In the genomic region with DNA sequence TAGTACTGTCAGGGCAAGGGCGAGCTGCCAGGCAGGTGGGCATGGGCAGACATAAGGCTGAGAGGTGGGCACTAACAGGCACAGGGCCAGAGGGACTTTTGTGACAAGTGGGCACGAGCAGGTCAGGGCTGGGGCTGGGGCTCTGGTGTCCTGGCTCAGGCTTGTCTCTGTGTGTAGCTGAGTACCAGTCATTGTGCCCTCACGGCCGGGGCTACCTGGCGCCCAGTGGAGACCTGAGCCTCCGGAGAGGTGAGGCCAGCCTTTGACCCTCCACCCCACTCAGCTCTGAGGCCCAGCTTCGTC, we compare ENCODE assay signal across 11 cellular contexts.
"Had no signal": no experiment of that assay in that cellular context is flagged by ENCODE, and none has a peak within 500 bp of the region (broad histone marks: within the 10 kb centered on the region; RNA-seq: fewer than 3 reads in every experiment).

No MANE protein-coding gene starts in this region.

- H3K27ac Mint-ChIP-seq: activated naive CD8-positive, alpha-beta T cell had no signal

- H3K9me3 Mint-ChIP-seq: activated T-helper 17 cell treated with anti-CD3 and anti-CD28 coated beads, Interleukin-2, amount 50 U/mL, for 72 hours; stimulated activated naive CD8-positive, alpha-beta T cell treated with anti-CD3 and anti-CD28 coated beads, Interleukin-15, amount 100 ng/mL, for 72 hours; T-cell had no signal

- H3K27me3 Mint-ChIP-seq: activated naive CD8-positive, alpha-beta T cell; activated T-helper 17 cell treated with anti-CD3 and anti-CD28 coated beads, Interleukin-2, amount 50 U/mL, for 72 hours; stimulated activated naive CD8-positive, alpha-beta T cell treated with anti-CD3 and anti-CD28 coated beads, Interleukin-15, amount 100 ng/mL, for 72 hours; T-cell had no signal

- ATAC-seq: activated T-helper 17 cell treated with anti-CD3 and anti-CD28 coated beads, Interleukin-2, amount 50 U/mL, for 72 hours; gastrocnemius medialis; stimulated activated naive CD8-positive, alpha-beta T cell treated with anti-CD3 and anti-CD28 coated beads, Interleukin-15, amount 100 ng/mL, for 72 hours had no signal

- H3K4me3 Mint-ChIP-seq: activated naive CD8-positive, alpha-beta T cell; activated T-helper 17 cell treated with anti-CD3 and anti-CD28 coated beads, Interleukin-2, amount 50 U/mL, for 72 hours; stimulated activated naive CD8-positive, alpha-beta T cell treated with anti-CD3 and anti-CD28 coated beads, Interleukin-15, amount 100 ng/mL, for 72 hours; T-cell had no signal

- DNase-seq: activated CD4-positive, alpha-beta T cell treated with anti-CD3 and anti-CD28 coated beads for 4 hours; activated CD8-positive, alpha-beta memory T cell treated with anti-CD3 and anti-CD28 coated beads for 24 hours; gastrocnemius medialis; islet precursor cell; stimulated activated CD4-positive, alpha-beta T cell treated with anti-CD3 and anti-CD28 coated beads, Interleukin-15, amount 100 ng/mL, for 24 hours; stimulated activated CD4-positive, alpha-beta T cell treated with anti-CD3 and anti-CD28 coated beads, Interleukin-4, amount 100 ng/mL, for 24 hours; stimulated activated naive CD8-positive, alpha-beta T cell treated with anti-CD3 and anti-CD28 coated beads, Interleukin-15, amount 100 ng/mL, for 72 hours; T-cell; testis had no signal
